In the genomic region with DNA sequence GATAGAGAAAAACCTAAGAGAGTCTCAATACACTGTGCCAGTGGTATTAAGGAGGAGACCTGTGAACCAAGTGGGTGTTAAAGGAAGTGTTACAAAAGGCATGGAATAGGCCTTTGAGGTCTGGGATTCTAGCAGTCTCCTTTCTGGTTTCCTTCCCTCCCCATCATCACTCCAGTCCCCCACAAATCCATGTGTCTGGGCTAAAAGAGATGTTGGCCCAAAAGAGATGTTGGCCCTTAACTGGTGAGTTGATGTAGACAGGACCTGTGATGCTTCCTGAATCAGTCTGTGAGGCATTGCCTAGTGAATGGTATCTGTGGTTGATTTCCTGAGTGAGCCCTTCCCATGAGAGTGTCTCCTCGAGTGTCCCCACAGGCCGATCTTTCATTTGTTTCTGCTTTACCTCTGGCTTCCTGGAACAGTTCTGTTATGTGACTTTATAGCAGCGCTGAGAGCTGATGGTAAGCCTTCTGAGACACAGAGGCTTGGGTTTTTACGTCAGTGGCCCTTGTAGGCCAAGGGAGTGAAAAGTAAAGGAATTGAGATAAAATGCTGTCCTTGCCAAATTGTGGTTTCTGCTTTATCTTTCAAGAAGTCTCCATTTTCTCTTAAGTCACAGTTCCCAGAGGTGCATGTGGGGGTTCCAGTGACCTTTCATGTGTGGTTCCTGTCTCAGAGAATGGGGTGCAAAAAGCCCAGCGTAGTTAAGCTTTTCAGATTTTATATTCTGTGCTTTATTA, we compare ENCODE assay signal across 7 cellular contexts.
DNase-seq lines count a peak whose midpoint lies in the region; ATAC-seq, FAIRE-seq and TF ChIP-seq lines count a peak whose summit lies in the region.

No MANE protein-coding gene starts in this region.

- peaks cover 68 to 74% (median 74%) of the 10 kb centered on the region in 3 donors for H3K4me1 Mint-ChIP-seq in IgD-negative memory B cell

- peaks cover 8 to 21% of the 10 kb centered on the region in 2 donors for H3K4me1 ChIP-seq in kidney (ENCODE audit: control insufficient read depth in 1 of 2, insufficient read depth in 1 of 2, low read depth in 1 of 2, low read length in 2 of 2)

- peak overlapping the region; percentile 28 to 72 for H3K27ac ChIP-seq in kidney (ENCODE audit: low read depth in 2 of 2, low read length in 2 of 2)

- in situ Hi-C loops in GM13976 (cut with MboI; ENCODE audit: low sequenced_read_pairs, unreplicated experiment): loop anchor here (25.0 kb wide), 1 partner anchor 395 kb away; no protein-coding TSS in a partner anchor

- peaks cover 5% of the 10 kb centered on the region for H3K36me3 Mint-ChIP-seq in IgD-negative memory B cell

- no peaks in the 10 kb centered on the region for H3K9me3 Mint-ChIP-seq in IgD-negative memory B cell

- H3K4me3 ChIP-seq in kidney (ENCODE audit: low read length in 2 of 2): peak overlapping the region; percentile 24 to 27

- H3K36me3 ChIP-seq in kidney (ENCODE audit: control insufficient read depth in 1 of 2, insufficient read depth in 2 of 2, low read length in 2 of 2): peaks cover 0 to 8% of the 10 kb centered on the region in 2 donors

- no peaks in the 10 kb centered on the region for H3K27me3 Mint-ChIP-seq in IgD-negative memory B cell

- no peaks in the 10 kb centered on the region for H3K9me3 ChIP-seq in kidney (ENCODE audit: control insufficient read depth in 1 of 2, low read length in 2 of 2)

- ATAC-seq in GM19395 (IDR thresholded peaks at IDR 0.05; ENCODE audit: unreplicated experiment): peak; percentile 36

- H3K4me3 Mint-ChIP-seq in IgD-negative memory B cell: peak overlapping the region; percentile 70 to 93 (median 88)

- peak; percentile 78 for DNase-seq in activated effector memory CD4-positive, alpha-beta T cell treated with anti-CD3 and anti-CD28 coated beads, Interleukin-2, amount 50 U/mL, for 16 hours
- no peak for DNase-seq in kidney
- DNase-seq in stromal cell of bone marrow (ENCODE audit: low read depth): peak; percentile 47
- no peak for DNase-seq in GM13976 (ENCODE audit: low spot score)
- no peak for DNase-seq in NCI-H2107 treated with DMSO at 0.1 percent for 48 hours (lab: John Stamatoyannopoulos, UW; ENCODE audit: unreplicated experiment)

- H3K27ac Mint-ChIP-seq in IgD-negative memory B cell: peak overlapping the region; percentile 97 to 99 (median 98)

- TF ChIP-seq CTCF in kidney (IDR thresholded peaks at IDR 0.05; ENCODE audit: borderline replicate concordance, extremely low read depth, insufficient read depth): no peak
- TF ChIP-seq CTCF in GM13976 (IDR thresholded peaks at IDR 0.05; ENCODE audit: borderline replicate concordance, control extremely low read depth, extremely low read depth, insufficient read depth, missing control alignments): no peak

- no peak overlapping the region for H3K9ac ChIP-seq in kidney (ENCODE audit: low read length in 2 of 2)

- intact Hi-C loops in kidney (cut with DNase I): no loop called here

- FAIRE-seq in kidney (lab: Jason Lieb, UNC): no peak

Comparison
In these comparisons a context has a peak if more than half of its experiments do, and no peak if none do; other contexts are left out.
1. DNase-seq: peak in activated effector memory CD4-positive, alpha-beta T cell treated with anti-CD3 and anti-CD28 coated beads, Interleukin-2, amount 50 U/mL, for 16 hours (single experiment) and stromal cell of bone marrow (single experiment); none in kidney (single experiment), GM13976 (single experiment) and NCI-H2107 treated with DMSO at 0.1 percent for 48 hours (single experiment).